In the genomic region with DNA sequence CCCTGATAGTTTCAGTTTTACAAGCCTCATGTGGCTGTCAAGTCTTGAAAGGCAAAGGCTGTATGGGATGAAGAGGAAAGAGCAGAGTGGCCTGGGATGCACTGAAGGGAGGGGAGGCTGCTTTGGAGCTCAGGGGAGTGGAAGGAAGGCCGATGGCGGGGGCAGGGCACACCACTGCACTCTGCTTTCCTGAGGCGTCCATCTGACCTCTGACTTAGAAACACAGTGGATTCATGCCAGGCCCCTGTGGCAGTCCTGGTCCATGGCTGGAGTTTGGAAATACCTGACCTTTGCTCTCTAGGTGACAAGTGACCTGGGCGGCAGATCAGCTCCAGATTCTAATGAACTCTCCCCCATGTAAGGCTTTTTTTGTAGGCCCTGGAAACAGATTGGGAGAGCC, we compare ENCODE assay signal across 1 cellular context.
A peak's percentile ranks its signal among the peaks of the same experiment; 100 is the strongest.
TF ChIP-seq lines count a peak whose summit lies in the region.

No MANE protein-coding gene starts in this region.

TF ChIP-seq in HepG2, 621 proteins besides CTCF, POLR2A, EP300 and RAD21 (continued from another document and continues in another):
- TF ChIP-seq ZNF337 (CRISPR knock-in tag; IDR thresholded peaks at IDR 0.05; ENCODE audit: borderline replicate concordance, low read depth): 0 out of 2 replicates have a peak, but pooled peaks have one; percentile 35
- no peak for TF ChIP-seq CBX1 (IDR thresholded peaks at IDR 0.05; ENCODE audit: low read depth)
- TF ChIP-seq NCOA2 (CRISPR knock-in tag; IDR thresholded peaks at IDR 0.05): peak; percentile 62; the same call in 1 of the 2 replicates
- TF ChIP-seq MEIS2 (CRISPR knock-in tag; IDR thresholded peaks at IDR 0.05): peak; percentile 66; the same call in 1 of the 2 replicates
- TF ChIP-seq ZFY (CRISPR knock-in tag; IDR thresholded peaks at IDR 0.05): peak; percentile 46; the same call in 1 of the 2 replicates
- no peak for TF ChIP-seq SMAD3 (CRISPR knock-in tag; IDR thresholded peaks at IDR 0.05)
- TF ChIP-seq, protein P1, sequence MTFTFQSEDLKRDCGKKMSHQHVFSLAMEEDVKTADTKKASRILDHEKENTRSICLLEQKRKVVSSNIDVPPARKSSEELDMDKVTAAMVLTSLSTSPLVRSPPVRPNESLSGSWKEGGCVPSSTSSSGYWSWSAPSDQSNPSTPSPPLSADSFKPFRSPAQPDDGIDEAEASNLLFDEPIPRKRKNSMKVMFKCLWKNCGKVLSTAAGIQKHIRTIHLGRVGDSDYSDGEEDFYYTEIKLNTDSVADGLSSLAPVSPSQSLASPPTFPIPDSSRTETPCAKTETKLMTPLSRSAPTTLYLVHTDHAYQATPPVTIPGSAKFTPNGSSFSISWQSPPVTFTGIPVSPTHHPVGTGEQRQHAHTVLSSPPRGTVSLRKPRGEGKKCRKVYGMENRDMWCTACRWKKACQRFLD (CRISPR knock-in tag; IDR thresholded peaks at IDR 0.05; ENCODE audit: borderline replicate concordance): no peak
- no peak for TF ChIP-seq ZFP37 (CRISPR knock-in tag; IDR thresholded peaks at IDR 0.05; ENCODE audit: borderline replicate concordance)
- TF ChIP-seq, protein P2, sequence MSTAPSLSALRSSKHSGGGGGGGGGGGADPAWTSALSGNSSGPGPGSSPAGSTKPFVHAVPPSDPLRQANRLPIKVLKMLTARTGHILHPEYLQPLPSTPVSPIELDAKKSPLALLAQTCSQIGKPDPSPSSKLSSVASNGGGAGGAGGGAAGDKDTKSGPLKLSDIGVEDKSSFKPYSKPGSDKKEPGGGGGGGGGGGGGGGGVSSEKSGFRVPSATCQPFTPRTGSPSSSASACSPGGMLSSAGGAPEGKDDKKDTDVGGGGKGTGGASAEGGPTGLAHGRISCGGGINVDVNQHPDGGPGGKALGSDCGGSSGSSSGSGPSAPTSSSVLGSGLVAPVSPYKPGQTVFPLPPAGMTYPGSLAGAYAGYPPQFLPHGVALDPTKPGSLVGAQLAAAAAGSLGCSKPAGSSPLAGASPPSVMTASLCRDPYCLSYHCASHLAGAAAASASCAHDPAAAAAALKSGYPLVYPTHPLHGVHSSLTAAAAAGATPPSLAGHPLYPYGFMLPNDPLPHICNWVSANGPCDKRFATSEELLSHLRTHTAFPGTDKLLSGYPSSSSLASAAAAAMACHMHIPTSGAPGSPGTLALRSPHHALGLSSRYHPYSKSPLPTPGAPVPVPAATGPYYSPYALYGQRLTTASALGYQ (CRISPR knock-in tag; IDR thresholded peaks at IDR 0.05): no peak
- no peak for TF ChIP-seq NFATC3 (CRISPR knock-in tag; IDR thresholded peaks at IDR 0.05)
- no peak for TF ChIP-seq SNRNP70 (IDR thresholded peaks at IDR 0.05; ENCODE audit: low read depth, low read length)
- TF ChIP-seq MED8 (CRISPR knock-in tag; IDR thresholded peaks at IDR 0.05; ENCODE audit: insufficient replicate concordance): no peak
- TF ChIP-seq ZSCAN9 (CRISPR knock-in tag; IDR thresholded peaks at IDR 0.05; ENCODE audit: borderline replicate concordance): no peak
- no peak for TF ChIP-seq ASH2L (IDR thresholded peaks at IDR 0.05; ENCODE audit: insufficient read length, low read depth, low read length)
- TF ChIP-seq, protein P3, sequence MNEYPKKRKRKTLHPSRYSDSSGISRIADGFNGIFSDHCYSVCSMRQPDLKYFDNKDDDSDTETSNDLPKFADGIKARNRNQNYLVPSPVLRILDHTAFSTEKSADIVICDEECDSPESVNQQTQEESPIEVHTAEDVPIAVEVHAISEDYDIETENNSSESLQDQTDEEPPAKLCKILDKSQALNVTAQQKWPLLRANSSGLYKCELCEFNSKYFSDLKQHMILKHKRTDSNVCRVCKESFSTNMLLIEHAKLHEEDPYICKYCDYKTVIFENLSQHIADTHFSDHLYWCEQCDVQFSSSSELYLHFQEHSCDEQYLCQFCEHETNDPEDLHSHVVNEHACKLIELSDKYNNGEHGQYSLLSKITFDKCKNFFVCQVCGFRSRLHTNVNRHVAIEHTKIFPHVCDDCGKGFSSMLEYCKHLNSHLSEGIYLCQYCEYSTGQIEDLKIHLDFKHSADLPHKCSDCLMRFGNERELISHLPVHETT (CRISPR knock-in tag; conservative IDR thresholded peaks at IDR 0.05): no peak
- TF ChIP-seq, protein P4, sequence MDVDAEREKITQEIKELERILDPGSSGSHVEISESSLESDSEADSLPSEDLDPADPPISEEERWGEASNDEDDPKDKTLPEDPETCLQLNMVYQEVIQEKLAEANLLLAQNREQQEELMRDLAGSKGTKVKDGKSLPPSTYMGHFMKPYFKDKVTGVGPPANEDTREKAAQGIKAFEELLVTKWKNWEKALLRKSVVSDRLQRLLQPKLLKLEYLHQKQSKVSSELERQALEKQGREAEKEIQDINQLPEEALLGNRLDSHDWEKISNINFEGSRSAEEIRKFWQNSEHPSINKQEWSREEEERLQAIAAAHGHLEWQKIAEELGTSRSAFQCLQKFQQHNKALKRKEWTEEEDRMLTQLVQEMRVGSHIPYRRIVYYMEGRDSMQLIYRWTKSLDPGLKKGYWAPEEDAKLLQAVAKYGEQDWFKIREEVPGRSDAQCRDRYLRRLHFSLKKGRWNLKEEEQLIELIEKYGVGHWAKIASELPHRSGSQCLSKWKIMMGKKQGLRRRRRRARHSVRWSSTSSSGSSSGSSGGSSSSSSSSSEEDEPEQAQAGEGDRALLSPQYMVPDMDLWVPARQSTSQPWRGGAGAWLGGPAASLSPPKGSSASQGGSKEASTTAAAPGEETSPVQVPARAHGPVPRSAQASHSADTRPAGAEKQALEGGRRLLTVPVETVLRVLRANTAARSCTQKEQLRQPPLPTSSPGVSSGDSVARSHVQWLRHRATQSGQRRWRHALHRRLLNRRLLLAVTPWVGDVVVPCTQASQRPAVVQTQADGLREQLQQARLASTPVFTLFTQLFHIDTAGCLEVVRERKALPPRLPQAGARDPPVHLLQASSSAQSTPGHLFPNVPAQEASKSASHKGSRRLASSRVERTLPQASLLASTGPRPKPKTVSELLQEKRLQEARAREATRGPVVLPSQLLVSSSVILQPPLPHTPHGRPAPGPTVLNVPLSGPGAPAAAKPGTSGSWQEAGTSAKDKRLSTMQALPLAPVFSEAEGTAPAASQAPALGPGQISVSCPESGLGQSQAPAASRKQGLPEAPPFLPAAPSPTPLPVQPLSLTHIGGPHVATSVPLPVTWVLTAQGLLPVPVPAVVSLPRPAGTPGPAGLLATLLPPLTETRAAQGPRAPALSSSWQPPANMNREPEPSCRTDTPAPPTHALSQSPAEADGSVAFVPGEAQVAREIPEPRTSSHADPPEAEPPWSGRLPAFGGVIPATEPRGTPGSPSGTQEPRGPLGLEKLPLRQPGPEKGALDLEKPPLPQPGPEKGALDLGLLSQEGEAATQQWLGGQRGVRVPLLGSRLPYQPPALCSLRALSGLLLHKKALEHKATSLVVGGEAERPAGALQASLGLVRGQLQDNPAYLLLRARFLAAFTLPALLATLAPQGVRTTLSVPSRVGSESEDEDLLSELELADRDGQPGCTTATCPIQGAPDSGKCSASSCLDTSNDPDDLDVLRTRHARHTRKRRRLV (CRISPR knock-in tag; IDR thresholded peaks at IDR 0.05): no peak
- no peak for TF ChIP-seq PRPF4 (IDR thresholded peaks at IDR 0.05; ENCODE audit: low read depth, low read length, poor library complexity, severe bottlenecking)
- 0 out of 2 replicates have a peak, but pooled peaks have one; percentile 88 for TF ChIP-seq ZNF549 (CRISPR knock-in tag; IDR thresholded peaks at IDR 0.05)
- no peak for TF ChIP-seq MAFF (IDR thresholded peaks at IDR 0.05; ENCODE audit: low read depth, low read length)
- TF ChIP-seq, protein P5, sequence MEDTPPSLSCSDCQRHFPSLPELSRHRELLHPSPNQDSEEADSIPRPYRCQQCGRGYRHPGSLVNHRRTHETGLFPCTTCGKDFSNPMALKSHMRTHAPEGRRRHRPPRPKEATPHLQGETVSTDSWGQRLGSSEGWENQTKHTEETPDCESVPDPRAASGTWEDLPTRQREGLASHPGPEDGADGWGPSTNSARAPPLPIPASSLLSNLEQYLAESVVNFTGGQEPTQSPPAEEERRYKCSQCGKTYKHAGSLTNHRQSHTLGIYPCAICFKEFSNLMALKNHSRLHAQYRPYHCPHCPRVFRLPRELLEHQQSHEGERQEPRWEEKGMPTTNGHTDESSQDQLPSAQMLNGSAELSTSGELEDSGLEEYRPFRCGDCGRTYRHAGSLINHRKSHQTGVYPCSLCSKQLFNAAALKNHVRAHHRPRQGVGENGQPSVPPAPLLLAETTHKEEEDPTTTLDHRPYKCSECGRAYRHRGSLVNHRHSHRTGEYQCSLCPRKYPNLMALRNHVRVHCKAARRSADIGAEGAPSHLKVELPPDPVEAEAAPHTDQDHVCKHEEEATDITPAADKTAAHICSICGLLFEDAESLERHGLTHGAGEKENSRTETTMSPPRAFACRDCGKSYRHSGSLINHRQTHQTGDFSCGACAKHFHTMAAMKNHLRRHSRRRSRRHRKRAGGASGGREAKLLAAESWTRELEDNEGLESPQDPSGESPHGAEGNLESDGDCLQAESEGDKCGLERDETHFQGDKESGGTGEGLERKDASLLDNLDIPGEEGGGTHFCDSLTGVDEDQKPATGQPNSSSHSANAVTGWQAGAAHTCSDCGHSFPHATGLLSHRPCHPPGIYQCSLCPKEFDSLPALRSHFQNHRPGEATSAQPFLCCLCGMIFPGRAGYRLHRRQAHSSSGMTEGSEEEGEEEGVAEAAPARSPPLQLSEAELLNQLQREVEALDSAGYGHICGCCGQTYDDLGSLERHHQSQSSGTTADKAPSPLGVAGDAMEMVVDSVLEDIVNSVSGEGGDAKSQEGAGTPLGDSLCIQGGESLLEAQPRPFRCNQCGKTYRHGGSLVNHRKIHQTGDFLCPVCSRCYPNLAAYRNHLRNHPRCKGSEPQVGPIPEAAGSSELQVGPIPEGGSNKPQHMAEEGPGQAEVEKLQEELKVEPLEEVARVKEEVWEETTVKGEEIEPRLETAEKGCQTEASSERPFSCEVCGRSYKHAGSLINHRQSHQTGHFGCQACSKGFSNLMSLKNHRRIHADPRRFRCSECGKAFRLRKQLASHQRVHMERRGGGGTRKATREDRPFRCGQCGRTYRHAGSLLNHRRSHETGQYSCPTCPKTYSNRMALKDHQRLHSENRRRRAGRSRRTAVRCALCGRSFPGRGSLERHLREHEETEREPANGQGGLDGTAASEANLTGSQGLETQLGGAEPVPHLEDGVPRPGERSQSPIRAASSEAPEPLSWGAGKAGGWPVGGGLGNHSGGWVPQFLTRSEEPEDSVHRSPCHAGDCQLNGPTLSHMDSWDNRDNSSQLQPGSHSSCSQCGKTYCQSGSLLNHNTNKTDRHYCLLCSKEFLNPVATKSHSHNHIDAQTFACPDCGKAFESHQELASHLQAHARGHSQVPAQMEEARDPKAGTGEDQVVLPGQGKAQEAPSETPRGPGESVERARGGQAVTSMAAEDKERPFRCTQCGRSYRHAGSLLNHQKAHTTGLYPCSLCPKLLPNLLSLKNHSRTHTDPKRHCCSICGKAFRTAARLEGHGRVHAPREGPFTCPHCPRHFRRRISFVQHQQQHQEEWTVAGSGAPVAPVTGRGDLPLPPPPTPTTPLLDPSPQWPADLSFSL (CRISPR knock-in tag; IDR thresholded peaks at IDR 0.05): no peak
- TF ChIP-seq ZNF616 (CRISPR knock-in tag; IDR thresholded peaks at IDR 0.05; ENCODE audit: low read depth): no peak
- peak; percentile 78 for TF ChIP-seq ZBTB7B (CRISPR knock-in tag; IDR thresholded peaks at IDR 0.05)
- no peak for TF ChIP-seq ZNF891 (CRISPR knock-in tag; IDR thresholded peaks at IDR 0.05)
- TF ChIP-seq, protein P6, sequence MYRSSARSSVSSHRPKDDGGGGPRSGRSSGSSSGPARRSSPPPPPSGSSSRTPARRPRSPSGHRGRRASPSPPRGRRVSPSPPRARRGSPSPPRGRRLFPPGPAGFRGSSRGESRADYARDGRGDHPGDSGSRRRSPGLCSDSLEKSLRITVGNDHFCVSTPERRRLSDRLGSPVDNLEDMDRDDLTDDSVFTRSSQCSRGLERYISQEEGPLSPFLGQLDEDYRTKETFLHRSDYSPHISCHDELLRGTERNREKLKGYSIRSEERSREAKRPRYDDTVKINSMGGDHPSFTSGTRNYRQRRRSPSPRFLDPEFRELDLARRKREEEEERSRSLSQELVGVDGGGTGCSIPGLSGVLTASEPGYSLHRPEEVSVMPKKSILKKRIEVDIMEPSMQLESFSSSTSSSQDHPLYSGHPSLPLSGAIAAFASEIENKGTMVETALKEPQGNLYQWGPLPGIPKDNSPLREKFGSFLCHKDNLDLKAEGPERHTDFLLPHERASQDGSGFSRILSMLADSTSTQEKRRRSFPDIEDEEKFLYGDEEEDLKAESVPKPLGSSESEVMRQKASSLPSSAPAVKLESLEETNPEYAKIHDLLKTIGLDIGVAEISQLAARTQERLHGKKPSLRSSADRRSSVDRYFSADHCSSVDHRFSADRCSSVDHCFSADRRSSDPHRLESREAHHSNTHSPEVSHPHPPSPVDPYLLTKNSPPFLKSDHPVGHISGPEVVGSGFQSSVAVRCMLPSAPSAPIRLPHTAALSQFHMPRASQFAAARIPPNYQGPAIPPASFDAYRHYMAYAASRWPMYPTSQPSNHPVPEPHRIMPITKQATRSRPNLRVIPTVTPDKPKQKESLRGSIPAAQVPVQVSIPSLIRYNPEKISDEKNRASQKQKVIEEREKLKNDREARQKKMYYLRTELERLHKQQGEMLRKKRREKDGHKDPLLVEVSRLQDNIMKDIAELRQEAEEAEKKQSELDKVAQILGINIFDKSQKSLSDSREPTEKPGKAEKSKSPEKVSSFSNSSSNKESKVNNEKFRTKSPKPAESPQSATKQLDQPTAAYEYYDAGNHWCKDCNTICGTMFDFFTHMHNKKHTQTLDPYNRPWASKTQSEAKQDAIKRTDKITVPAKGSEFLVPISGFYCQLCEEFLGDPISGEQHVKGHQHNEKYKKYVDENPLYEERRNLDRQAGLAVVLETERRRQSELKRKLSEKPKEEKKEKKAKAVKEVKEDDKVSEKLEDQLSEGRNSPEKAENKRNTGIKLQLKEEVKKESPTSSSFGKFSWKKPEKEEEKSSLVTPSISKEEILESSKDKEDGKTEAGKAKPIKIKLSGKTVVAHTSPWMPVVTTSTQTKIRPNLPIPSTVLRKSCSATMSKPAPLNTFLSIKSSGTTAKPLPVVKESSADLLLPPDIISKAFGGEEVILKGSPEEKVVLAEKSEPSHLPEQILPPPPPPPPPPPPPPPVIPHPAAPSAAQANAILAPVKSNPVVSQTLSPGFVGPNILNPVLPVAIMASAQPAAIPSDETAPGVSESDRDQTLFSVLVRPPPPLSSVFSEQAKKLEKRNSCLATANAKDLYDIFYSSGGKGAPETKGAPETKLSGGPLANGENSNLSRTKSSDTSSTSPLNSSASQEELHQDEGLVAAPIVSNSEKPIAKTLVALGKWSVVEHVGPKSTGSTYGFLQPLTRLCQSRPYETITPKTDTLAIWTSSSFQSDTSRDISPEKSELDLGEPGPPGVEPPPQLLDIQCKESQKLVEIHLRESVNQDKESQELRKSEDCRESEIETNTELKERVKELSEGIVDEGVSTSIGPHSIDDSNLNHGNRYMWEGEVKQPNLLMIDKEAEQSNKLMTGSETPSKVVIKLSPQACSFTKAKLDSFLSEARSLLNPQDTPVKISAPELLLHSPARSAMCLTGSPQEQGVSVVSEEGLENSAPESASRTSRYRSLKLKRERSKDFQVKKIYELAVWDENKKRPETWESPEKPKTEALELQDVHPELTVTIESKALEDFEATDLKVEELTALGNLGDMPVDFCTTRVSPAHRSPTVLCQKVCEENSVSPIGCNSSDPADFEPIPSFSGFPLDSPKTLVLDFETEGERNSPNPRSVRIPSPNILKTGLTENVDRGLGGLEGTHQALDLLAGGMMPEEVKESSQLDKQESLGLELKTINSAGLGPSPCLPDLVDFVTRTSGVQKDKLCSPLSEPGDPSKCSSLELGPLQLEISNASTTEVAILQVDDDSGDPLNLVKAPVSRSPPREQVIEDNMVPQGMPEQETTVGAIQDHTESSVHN (CRISPR knock-in tag; IDR thresholded peaks at IDR 0.05): no peak
- TF ChIP-seq HMGA1 (CRISPR knock-in tag; conservative IDR thresholded peaks at IDR 0.05): no peak
- no peak for TF ChIP-seq SAFB2 (CRISPR knock-in tag; IDR thresholded peaks at IDR 0.05; ENCODE audit: borderline replicate concordance, low read depth)
- TF ChIP-seq EEA1 (CRISPR knock-in tag; IDR thresholded peaks at IDR 0.05; ENCODE audit: borderline replicate concordance): no peak
- TF ChIP-seq ZNF251 (CRISPR knock-in tag; IDR thresholded peaks at IDR 0.05): no peak
